ENCODE assay signal across 14 cellular contexts in genomic region chr10:48798486-48799254, GRCh38.
DNase-seq lines count a peak whose midpoint lies in the region; ATAC-seq, FAIRE-seq and TF ChIP-seq lines count a peak whose summit lies in the region.
"Had no signal": no experiment of that assay in that cellular context is flagged by ENCODE, and none has a peak within 500 bp of the region (broad histone marks: within the 10 kb centered on the region; RNA-seq: fewer than 3 reads in every experiment).

No MANE protein-coding gene starts in this region.

- in situ Hi-C loops in G401 (cut with HindIII; ENCODE audit: low sequenced_read_pairs), result no loop called here

- no peak for TF ChIP-seq CTCF in CD8-positive, alpha-beta T cell (IDR thresholded peaks at IDR 0.05)
- no peak for TF ChIP-seq CTCF in foreskin fibroblast (IDR thresholded peaks at IDR 0.05; ENCODE audit: low read depth, low read length)

- H3K9ac ChIP-seq in skeletal muscle tissue (ENCODE audit: low read depth in 1 of 3, low read length in 3 of 3), result no peak overlapping the region

- no peaks in the 10 kb centered on the region for H3K36me3 Mint-ChIP-seq in CD8-positive, alpha-beta T cell

- POLR2A ChIA-PET in CD8-positive, alpha-beta T cell (lab: Charles Lee), result no interaction called here

- H3K27ac Mint-ChIP-seq in CD8-positive, alpha-beta T cell, result peak overlapping the region; percentile 7

- H3K4me1 ChIP-seq in CD8-positive, alpha-beta T cell (ENCODE audit: insufficient read depth, low read length), result peaks cover 23% of the 10 kb centered on the region
- peaks cover 0 to 7% (median 0%) of the 10 kb centered on the region in 3 donors for H3K4me1 ChIP-seq in skeletal muscle tissue (ENCODE audit: control insufficient read depth in 3 of 3, insufficient read depth in 3 of 3, low read length in 3 of 3)

- no peak overlapping the region for H3K27ac ChIP-seq in CD8-positive, alpha-beta T cell (ENCODE audit: low read depth, low read length)
- peak overlapping the region; percentile 54 for H3K27ac ChIP-seq in skeletal muscle tissue (ENCODE audit: low read depth, low read length)
- H3K27ac ChIP-seq: hepatocyte had no signal

- FAIRE-seq in urothelium cell line (lab: Jason Lieb, UNC), result no peak
- FAIRE-seq: D721Med had no signal

- no peaks in the 10 kb centered on the region for H3K27me3 Mint-ChIP-seq in CD8-positive, alpha-beta T cell (ENCODE audit: low read depth)

- no peak overlapping the region for H3K4me3 Mint-ChIP-seq in CD8-positive, alpha-beta T cell

- H3K9me3 ChIP-seq in CD8-positive, alpha-beta T cell (ENCODE audit: low read length), result no peaks in the 10 kb centered on the region
- H3K9me3 ChIP-seq in skeletal muscle tissue (ENCODE audit: control insufficient read depth in 3 of 3, low read length in 3 of 3), result no peaks in the 10 kb centered on the region

- no peak for DNase-seq in CD8-positive, alpha-beta T cell
- DNase-seq in RPMI7951 (ENCODE audit: low read depth), result peak; percentile 3
- DNase-seq in foreskin fibroblast, result peak; percentile 5 to 13
- no peak for DNase-seq in urothelium cell line (ENCODE audit: low spot score)
- DNase-seq in pons (ENCODE audit: low spot score), result no peak
- no peak for DNase-seq in G401 (ENCODE audit: low spot score)
- DNase-seq: activated T-cell treated with anti-CD3 and anti-CD28 coated beads, Interleukin-2, amount 50 U/mL, for 1 hour; Kasumi-1; mesendoderm had no signal

- H3K4me1 Mint-ChIP-seq in CD8-positive, alpha-beta T cell (ENCODE audit: low read depth), result peaks cover 24% of the 10 kb centered on the region

- CTCF ChIA-PET in CD8-positive, alpha-beta T cell (lab: Charles Lee), result no interaction called here

- no peaks in the 10 kb centered on the region for H3K27me3 ChIP-seq in CD8-positive, alpha-beta T cell (ENCODE audit: insufficient read depth, low read length)
- H3K27me3 ChIP-seq in skeletal muscle tissue (ENCODE audit: control insufficient read depth in 3 of 3, insufficient read depth in 3 of 3, low read length in 3 of 3), result no peaks in the 10 kb centered on the region

- intact Hi-C loops in CD8-positive, alpha-beta T cell (cut with DNase I, micrococcal nuclease), result no loop called here

- no peak overlapping the region for H3K4me3 ChIP-seq in CD8-positive, alpha-beta T cell (ENCODE audit: low read depth, low read length)
- H3K4me3 ChIP-seq in foreskin fibroblast (ENCODE audit: low read depth in 1 of 2, low read length in 2 of 2) (no peak overlapping the region), skeletal muscle tissue (ENCODE audit: low read length in 3 of 3) (no peak overlapping the region)
- H3K4me3 ChIP-seq: hepatocyte had no signal

- H3K36me3 ChIP-seq in CD8-positive, alpha-beta T cell (ENCODE audit: insufficient read depth, low read length), result no peaks in the 10 kb centered on the region
- H3K36me3 ChIP-seq in skeletal muscle tissue (ENCODE audit: control insufficient read depth in 3 of 3, insufficient read depth in 3 of 3, low read length in 3 of 3), result no peaks in the 10 kb centered on the region

- no peak for ATAC-seq in CD8-positive, alpha-beta T cell
- ATAC-seq in GM21786 (IDR thresholded peaks at IDR 0.05; ENCODE audit: unreplicated experiment), result no peak
- ATAC-seq: activated CD4-positive, CD25-positive, alpha-beta regulatory T cell treated with anti-CD3 and anti-CD28 coated beads, Interleukin-2, amount 50 U/mL, for 24 hours had no signal

- peaks cover 6% of the 10 kb centered on the region for H3K9me3 Mint-ChIP-seq in CD8-positive, alpha-beta T cell

Comparison
In these comparisons a context has a peak if more than half of its experiments do, and no peak if none do; other contexts are left out.
1. DNase-seq: peak in RPMI7951 (single experiment) and foreskin fibroblast (2 of 2); none in CD8-positive, alpha-beta T cell (0 of 7), urothelium cell line (single experiment), pons (single experiment) and G401 (single experiment).